Comparison of ENCODE assay signal across 17 cellular contexts in the genomic region with DNA sequence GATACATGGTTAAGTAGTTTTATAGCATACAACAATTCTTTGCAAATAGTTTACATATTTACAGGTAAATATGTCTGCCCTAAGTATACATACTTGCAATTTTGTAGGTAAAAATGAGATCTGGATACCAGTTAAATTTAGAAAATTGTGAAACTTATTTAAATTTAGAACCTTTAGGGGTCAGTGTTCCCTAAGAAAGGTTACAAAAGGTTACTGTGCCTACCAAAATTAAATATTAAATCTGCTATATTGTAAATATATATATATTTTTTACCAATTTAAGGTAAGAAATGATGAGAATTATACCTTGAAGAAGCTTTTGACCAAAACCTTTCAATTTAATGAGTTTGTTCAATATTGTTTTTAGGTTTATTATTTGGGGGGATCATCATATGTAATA. TPM values are rescaled to one million over a fixed set of nuclear protein-coding genes. Genes with fewer than 3 reads are reported as not detected.
A peak's percentile ranks its signal among the peaks of the same experiment; 100 is the strongest.
DNase-seq lines count a peak whose midpoint lies in the region; ATAC-seq and TF ChIP-seq lines count a peak whose summit lies in the region.
"Had no signal": no experiment of that assay in that cellular context is flagged by ENCODE, and none has a peak within 500 bp of the region (broad histone marks: within the 10 kb centered on the region; RNA-seq: fewer than 3 reads in every experiment).

No MANE protein-coding gene starts in this region.

- no peaks in the 10 kb centered on the region for H3K27me3 Mint-ChIP-seq in neural crest cell (ENCODE audit: low read depth)
- H3K27me3 Mint-ChIP-seq: activated CD4-positive, alpha-beta T cell treated with anti-CD3 and anti-CD28 coated beads, Interleukin-2, amount 10 ng/mL, durations not matched to agents 7 days and 5 days; naive thymus-derived CD8-positive, alpha-beta T cell had no signal

- no peak for ATAC-seq in HG03571 (IDR thresholded peaks at IDR 0.05; ENCODE audit: unreplicated experiment)
- ATAC-seq: activated naive CD4-positive, alpha-beta T cell treated with anti-CD3 and anti-CD28 coated beads, Interleukin-2, amount 50 U/mL, for 72 hours; naive thymus-derived CD8-positive, alpha-beta T cell had no signal

- no peak overlapping the region for H3K4me3 Mint-ChIP-seq in neural crest cell
- H3K4me3 Mint-ChIP-seq: activated CD4-positive, alpha-beta T cell treated with anti-CD3 and anti-CD28 coated beads, Interleukin-2, amount 10 ng/mL, durations not matched to agents 7 days and 5 days; naive thymus-derived CD8-positive, alpha-beta T cell had no signal

- no peaks in the 10 kb centered on the region for H3K36me3 Mint-ChIP-seq in neural crest cell (ENCODE audit: low read depth)
- H3K36me3 Mint-ChIP-seq: activated naive CD4-positive, alpha-beta T cell treated with anti-CD3 and anti-CD28 coated beads, Interleukin-2, amount 50 U/mL, for 72 hours; naive thymus-derived CD8-positive, alpha-beta T cell had no signal

- H3K4me1 Mint-ChIP-seq in neural crest cell: no peaks in the 10 kb centered on the region
- H3K4me1 Mint-ChIP-seq: activated CD4-positive, alpha-beta T cell treated with anti-CD3 and anti-CD28 coated beads, Interleukin-2, amount 10 ng/mL, durations not matched to agents 7 days and 5 days; naive thymus-derived CD8-positive, alpha-beta T cell had no signal

- TF ChIP-seq CTCF in LNCAP (IDR thresholded peaks at IDR 0.05): 0 out of 2 replicates have a peak, but pooled peaks have one; percentile 15
- TF ChIP-seq CTCF in neural crest cell (conservative IDR thresholded peaks at IDR 0.05): peak; percentile 51

- H3K27ac Mint-ChIP-seq in neural crest cell (ENCODE audit: unreplicated experiment): no peak overlapping the region
- H3K27ac Mint-ChIP-seq: activated CD4-positive, alpha-beta T cell treated with anti-CD3 and anti-CD28 coated beads, Interleukin-2, amount 10 ng/mL, durations not matched to agents 7 days and 5 days; activated naive CD4-positive, alpha-beta T cell treated with anti-CD3 and anti-CD28 coated beads, Interleukin-2, amount 50 U/mL, for 72 hours; naive thymus-derived CD8-positive, alpha-beta T cell had no signal

- DNase-seq in NCI-H1694 (lab: John Stamatoyannopoulos, UW): peak; percentile 1
- no peak for DNase-seq in NCI-H1694 treated with DMSO at 0.1 percent for 48 hours (lab: John Stamatoyannopoulos, UW)
- DNase-seq in RKO (ENCODE audit: low spot score): peak; percentile 30
- no peak for DNase-seq in neural crest cell (ENCODE audit: low read depth, low spot score)
- no peak for DNase-seq in cerebellar nuclear complex (lab: John Stamatoyannopoulos, UW)
- no peak for DNase-seq in COLO668 (lab: John Stamatoyannopoulos, UW; ENCODE audit: unreplicated experiment)
- DNase-seq: activated CD4-positive, alpha-beta T cell treated with anti-CD3 and anti-CD28 coated beads, Interleukin-2, amount 10 ng/mL, durations not matched to agents 7 days and 5 days; effector memory CD4-positive, alpha-beta T cell; foreskin fibroblast; naive thymus-derived CD8-positive, alpha-beta T cell; NCI-H1436 treated with DMSO at 0.1 percent for 48 hours; SIG-M5; stimulated activated CD4-positive, alpha-beta T cell treated with anti-CD3 and anti-CD28 coated beads, Interleukin-1b, Interleukin-23, amount 100 ng/mL, for 48 hours; T1000 had no signal

- no peaks in the 10 kb centered on the region for H3K9me3 Mint-ChIP-seq in neural crest cell
- H3K9me3 Mint-ChIP-seq: activated CD4-positive, alpha-beta T cell treated with anti-CD3 and anti-CD28 coated beads, Interleukin-2, amount 10 ng/mL, durations not matched to agents 7 days and 5 days; activated naive CD4-positive, alpha-beta T cell treated with anti-CD3 and anti-CD28 coated beads, Interleukin-2, amount 50 U/mL, for 72 hours; naive thymus-derived CD8-positive, alpha-beta T cell had no signal

RNA-seq across cellular contexts. Expression of gene MIPOL1, which starts 54.0 kb away (rescaled TPM):
- total RNA-seq in neural crest cell: 16.6 and 17.4 TPM in 2 replicates
- total RNA-seq: activated CD4-positive, alpha-beta T cell treated with anti-CD3 and anti-CD28 coated beads, Interleukin-2, amount 10 ng/mL, durations not matched to agents 7 days and 5 days; naive thymus-derived CD8-positive, alpha-beta T cell had no signal

Comparison
In these comparisons a context has a peak if more than half of its experiments do, and no peak if none do; other contexts are left out.
1. DNase-seq: peak in NCI-H1694 (single experiment) and RKO (single experiment); none in NCI-H1694 treated with DMSO at 0.1 percent for 48 hours (single experiment), neural crest cell (single experiment), cerebellar nuclear complex (0 of 2) and COLO668 (single experiment).